In the genomic region with DNA sequence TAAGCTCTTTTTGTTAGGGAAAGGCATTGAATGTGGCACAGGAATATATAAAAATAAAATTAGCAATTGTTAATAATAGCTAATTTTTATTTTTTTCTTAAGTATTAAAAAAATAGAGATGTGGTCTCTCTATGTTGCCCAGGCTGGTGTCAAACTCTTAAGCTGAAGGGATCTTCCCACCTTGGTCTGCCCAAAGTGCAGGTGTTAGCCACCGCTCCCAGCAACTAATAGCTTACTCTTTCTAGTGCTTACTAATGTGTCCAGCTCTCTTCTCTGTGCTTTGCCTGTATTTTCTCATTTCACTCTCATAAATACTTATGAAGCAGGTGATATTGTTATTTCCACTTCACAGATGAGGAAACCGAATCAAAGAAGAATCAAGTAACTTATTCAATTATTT, we compare ENCODE assay signal across 35 cellular contexts. TPM values are rescaled to one million over a fixed set of nuclear protein-coding genes. Genes with fewer than 3 reads are reported as not detected.
"Had no signal": no experiment of that assay in that cellular context is flagged by ENCODE, and none has a peak within 500 bp of the region (broad histone marks: within the 10 kb centered on the region; RNA-seq: fewer than 3 reads in every experiment).

No MANE protein-coding gene starts in this region.

- H3K27ac ChIP-seq: ascending aorta, cardiac muscle cell, VCaP had no signal

- H3K4me1 Mint-ChIP-seq: activated B cell treated with CpG ODN at 0.5 μM for 24 hours, brain had no signal

- DNase-seq: activated B cell treated with CpG ODN at 0.5 μM for 24 hours; activated CD4-positive, alpha-beta memory T cell treated with anti-CD3 and anti-CD28 coated beads for 36 hours; activated CD4-positive, alpha-beta T cell treated with anti-CD3 and anti-CD28 coated beads for 4 hours; activated CD4-positive, alpha-beta T cell treated with anti-CD3 and anti-CD28 coated beads, Interleukin-2, amount 10 ng/mL, durations not matched to agents 24 days and 14 days; activated CD4-positive, alpha-beta T cell treated with anti-CD3 and anti-CD28 coated beads, Interleukin-2, amount 50 U/mL, for 1 hour; activated CD4-positive, alpha-beta T cell treated with anti-CD3 and anti-CD28 coated beads, Interleukin-2, amount 50 U/mL, for 4 hours; activated CD4-positive, CD25-positive, alpha-beta regulatory T cell treated with anti-CD3 and anti-CD28 coated beads, Interleukin-2, amount 50 U/mL, for 72 hours; activated CD8-positive, alpha-beta memory T cell treated with anti-CD3 and anti-CD28 coated beads, Interleukin-2, amount 50 U/mL, for 4 hours; activated effector memory CD4-positive, alpha-beta T cell treated with Interleukin-2 at 50 U/mL for 16 hours; activated gamma-delta T cell; activated naive CD4-positive, alpha-beta T cell treated with anti-CD3 and anti-CD28 coated beads, Interleukin-2, amount 10 ng/mL, durations not matched to agents 7 days and 5 days; activated naive CD4-positive, alpha-beta T cell treated with Interleukin-2 at 50 U/mL for 16 hours; activated naive CD8-positive, alpha-beta T cell treated with anti-CD3 and anti-CD28 coated beads, Interleukin-2, amount 10 ng/mL, durations not matched to agents 7 days and 5 days; activated naive CD8-positive, alpha-beta T cell treated with anti-CD3 and anti-CD28 coated beads, Interleukin-2, amount 50 U/mL, for 24 hours; activated T-cell treated with anti-CD3 and anti-CD28 coated beads for 4 hours; activated T-cell treated with anti-CD3 and anti-CD28 coated beads, Interleukin-2, amount 50 U/mL, for 1 hour; activated T-cell treated with anti-CD3 and anti-CD28 coated beads, Interleukin-2, amount 50 U/mL, for 48 hours; amygdala; anterior cingulate cortex; caudate nucleus; SW 1271; T-helper 1 cell; T-helper 2 cell; T-helper 9 cell had no signal

- H3K27ac Mint-ChIP-seq: activated B cell treated with CpG ODN at 0.5 μM for 24 hours; activated CD4-positive, alpha-beta memory T cell treated with anti-CD3 and anti-CD28 coated beads for 36 hours; activated CD4-positive, alpha-beta T cell treated with anti-CD3 and anti-CD28 coated beads, Interleukin-2, amount 10 ng/mL, durations not matched to agents 24 days and 14 days; activated naive CD4-positive, alpha-beta T cell treated with anti-CD3 and anti-CD28 coated beads, Interleukin-2, amount 10 ng/mL, durations not matched to agents 7 days and 5 days; activated naive CD8-positive, alpha-beta T cell; activated naive CD8-positive, alpha-beta T cell treated with anti-CD3 and anti-CD28 coated beads, Interleukin-2, amount 10 ng/mL, durations not matched to agents 7 days and 5 days; activated naive CD8-positive, alpha-beta T cell treated with anti-CD3 and anti-CD28 coated beads, Interleukin-2, amount 50 U/mL, for 24 hours; activated T-helper 2 cell treated with anti-CD3 and anti-CD28 coated beads, Interferon-gamma antibody, Interleukin-2, Interleukin-4, amounts not matched to agents 10 μg/mL and 5 μg/mL and 100 μg/mL, durations not matched to agents 14 hours and 24 hours and 36 hours; brain; T-helper 1 cell treated with Interleukin-12 subunit alpha and Interleukin-12 subunit beta and Interleukin-4 antibody, amounts not matched to agents 30 μg/mL and 1 μg/mL, for 36 hours; T-helper 2 cell treated with Interferon-gamma antibody and Interleukin-4, amounts not matched to agents 5 μg/mL and 100 μg/mL, for 36 hours had no signal

- H3K27me3 Mint-ChIP-seq: activated naive CD4-positive, alpha-beta T cell treated with anti-CD3 and anti-CD28 coated beads, Interleukin-2, amount 50 U/mL, for 24 hours; activated naive CD8-positive, alpha-beta T cell; activated naive CD8-positive, alpha-beta T cell treated with anti-CD3 and anti-CD28 coated beads, Interleukin-2, amount 10 ng/mL, durations not matched to agents 7 days and 5 days had no signal

- H3K36me3 Mint-ChIP-seq: activated naive CD4-positive, alpha-beta T cell treated with anti-CD3 and anti-CD28 coated beads, Interleukin-2, amount 10 ng/mL, durations not matched to agents 7 days and 5 days; brain had no signal

- ATAC-seq: activated naive CD8-positive, alpha-beta T cell treated with anti-CD3 and anti-CD28 coated beads, Interleukin-2, amount 50 U/mL, for 24 hours had no signal

- H3K4me3 Mint-ChIP-seq: activated B cell treated with CpG ODN at 0.5 μM for 24 hours; activated CD4-positive, alpha-beta memory T cell treated with anti-CD3 and anti-CD28 coated beads for 36 hours; activated CD4-positive, alpha-beta T cell treated with anti-CD3 and anti-CD28 coated beads, Interleukin-2, amount 10 ng/mL, durations not matched to agents 24 days and 14 days; activated naive CD4-positive, alpha-beta T cell treated with anti-CD3 and anti-CD28 coated beads, Interleukin-2, amount 10 ng/mL, durations not matched to agents 7 days and 5 days; activated naive CD4-positive, alpha-beta T cell treated with anti-CD3 and anti-CD28 coated beads, Interleukin-2, amount 50 U/mL, for 24 hours; activated naive CD8-positive, alpha-beta T cell; activated naive CD8-positive, alpha-beta T cell treated with anti-CD3 and anti-CD28 coated beads, Interleukin-2, amount 10 ng/mL, durations not matched to agents 7 days and 5 days; activated naive CD8-positive, alpha-beta T cell treated with anti-CD3 and anti-CD28 coated beads, Interleukin-2, amount 50 U/mL, for 24 hours; brain; T-helper 1 cell treated with Interleukin-12 subunit alpha and Interleukin-12 subunit beta and Interleukin-4 antibody, amounts not matched to agents 30 μg/mL and 1 μg/mL, for 36 hours; T-helper 2 cell treated with Interferon-gamma antibody and Interleukin-4, amounts not matched to agents 5 μg/mL and 100 μg/mL, for 36 hours had no signal

RNA-seq across cellular contexts. Expression of gene IL24, which starts 13.4 kb away (rescaled TPM):
- total RNA-seq: activated B cell treated with CpG ODN at 0.5 μM for 24 hours; activated naive CD8-positive, alpha-beta T cell treated with anti-CD3 and anti-CD28 coated beads, Interleukin-2, amount 10 ng/mL, durations not matched to agents 7 days and 5 days; ascending aorta; cardiac muscle cell had no signal
- polyA plus RNA-seq: cardiac muscle cell had no signal

RNA-seq across cellular contexts. Expression of gene IL20, which starts 18.5 kb away (rescaled TPM):
- total RNA-seq: activated B cell treated with CpG ODN at 0.5 μM for 24 hours; activated CD4-positive, alpha-beta memory T cell treated with anti-CD3 and anti-CD28 coated beads for 36 hours; activated CD4-positive, alpha-beta T cell treated with anti-CD3 and anti-CD28 coated beads, Interleukin-2, amount 10 ng/mL, durations not matched to agents 24 days and 14 days; activated CD8-positive, alpha-beta memory T cell treated with anti-CD3 and anti-CD28 coated beads for 36 hours; activated naive CD8-positive, alpha-beta T cell treated with anti-CD3 and anti-CD28 coated beads, Interleukin-2, amount 10 ng/mL, durations not matched to agents 7 days and 5 days; activated T-helper 2 cell treated with anti-CD3 and anti-CD28 coated beads, Interferon-gamma antibody, Interleukin-2, Interleukin-4, amounts not matched to agents 10 μg/mL and 5 μg/mL and 100 μg/mL, durations not matched to agents 14 hours and 24 hours and 36 hours; ascending aorta; cardiac muscle cell had no signal
- polyA plus RNA-seq: cardiac muscle cell had no signal

RNA-seq across cellular contexts. Expression of gene FCMR, which starts 37.9 kb away (rescaled TPM):
- total RNA-seq: bronchial epithelial cell, cardiac muscle cell had no signal
- polyA plus RNA-seq: cardiac muscle cell had no signal
